25 cellular contexts compared by ENCODE assay signal in the genomic region with DNA sequence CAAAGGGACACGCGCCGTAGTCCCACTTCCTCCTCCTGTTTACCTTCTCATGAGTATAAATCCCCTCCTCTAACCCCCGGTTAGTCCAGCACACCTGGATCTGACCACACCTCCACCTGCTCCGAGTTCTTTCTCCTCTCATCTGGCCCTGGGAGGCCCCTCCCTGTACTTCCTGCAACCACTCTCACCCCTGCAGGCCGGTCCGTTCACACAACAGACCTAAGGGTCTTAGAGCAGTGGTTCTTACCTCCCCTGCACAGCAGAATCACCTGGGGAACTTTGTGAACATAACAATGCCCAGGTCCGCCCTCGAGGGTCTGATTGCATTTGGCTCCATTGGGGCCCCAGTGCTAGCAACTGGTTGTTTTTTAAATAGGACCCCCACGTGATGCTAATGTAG. TPM values are rescaled to one million over a fixed set of nuclear protein-coding genes. Genes with fewer than 3 reads are reported as not detected.
DNase-seq lines count a peak whose midpoint lies in the region; ATAC-seq and TF ChIP-seq lines count a peak whose summit lies in the region.
"Had no signal": no experiment of that assay in that cellular context is flagged by ENCODE, and none has a peak within 500 bp of the region (broad histone marks: within the 10 kb centered on the region; RNA-seq: fewer than 3 reads in every experiment).

No MANE protein-coding gene starts in this region.

- H3K27me3 Mint-ChIP-seq in activated CD8-positive, alpha-beta T cell treated with anti-CD3 and anti-CD28 coated beads for 36 hours: peaks cover 4% of the 10 kb centered on the region

- no peaks in the 10 kb centered on the region; the same call in 1 of the 2 replicates for H3K27me3 ChIP-seq in IMR-90 (ENCODE audit: control insufficient read depth, insufficient read depth, low read length)
- H3K27me3 ChIP-seq: adrenal gland; BLaER1 treated with 17β-estradiol and CSF1 and Interleukin-3, amounts not matched to agents 10 nM and 100 nM; cardiac muscle cell had no signal

- H3K4me3 ChIP-seq in IMR-90 (ENCODE audit: insufficient read depth, low read depth, low read length) (no peak overlapping the region), mucosa of descending colon (no peak overlapping the region)
- H3K4me3 ChIP-seq: adrenal gland; BLaER1 treated with 17β-estradiol and CSF1 and Interleukin-3, amounts not matched to agents 10 nM and 100 nM; cardiac muscle cell; esophagus muscularis mucosa; upper lobe of right lung had no signal

- dilution Hi-C loops in IMR-90 (cut with HindIII; ENCODE audit: low sequenced_read_pairs, unreplicated experiment): no loop called here

- H4K20me1 ChIP-seq in IMR-90 (ENCODE audit: insufficient read depth, low read length): no peaks in the 10 kb centered on the region
- H4K20me1 ChIP-seq: BLaER1 treated with 17β-estradiol and CSF1 and Interleukin-3, amounts not matched to agents 10 nM and 100 nM had no signal

- no peak overlapping the region for H2AK9ac ChIP-seq in IMR-90 (replicated peaks; ENCODE audit: low read depth, low read length, poor library complexity)

- H3K9me3 Mint-ChIP-seq in activated CD8-positive, alpha-beta T cell treated with anti-CD3 and anti-CD28 coated beads for 36 hours: no peaks in the 10 kb centered on the region
- H3K9me3 Mint-ChIP-seq: activated T-helper 17 cell treated with anti-CD3 and anti-CD28 coated beads, Interleukin-2, amount 50 U/mL, for 72 hours; natural killer cell treated with Interleukin-12 subunit alpha and Interleukin-12 subunit beta and Interleukin-15 and Interleukin-18, amount 100 ng/mL, for 72 hours; stimulated activated naive CD8-positive, alpha-beta T cell treated with anti-CD3 and anti-CD28 coated beads, Interleukin-15, Interleukin-2, amounts not matched to agents 100 ng/mL and 50 ng/mL, for 24 hours; T-cell had no signal

- ATAC-seq in IMR-90 (ENCODE audit: low read depth): no peak
- ATAC-seq in activated CD8-positive, alpha-beta T cell treated with anti-CD3 and anti-CD28 coated beads for 36 hours: peak; percentile 14
- peak; percentile 40 for ATAC-seq in mucosa of descending colon
- ATAC-seq: activated T-helper 17 cell treated with anti-CD3 and anti-CD28 coated beads, Interleukin-2, amount 50 U/mL, for 72 hours; natural killer cell treated with Interleukin-12 subunit alpha and Interleukin-12 subunit beta and Interleukin-15 and Interleukin-18, amount 100 ng/mL, for 72 hours; upper lobe of right lung had no signal

- H3K9ac ChIP-seq in IMR-90 (ENCODE audit: low read depth, low read length): no peak overlapping the region
- H3K9ac ChIP-seq: BLaER1 treated with 17β-estradiol and CSF1 and Interleukin-3, amounts not matched to agents 10 nM and 100 nM had no signal

- H2BK20ac ChIP-seq in IMR-90 (ENCODE audit: low read depth, low read length): no peak overlapping the region

- H3K4me1 ChIP-seq in IMR-90 (ENCODE audit: control insufficient read depth, insufficient read depth, low read length) (no peaks in the 10 kb centered on the region; the same call in 1 of the 2 replicates), mucosa of descending colon (ENCODE audit: low read depth) (no peaks in the 10 kb centered on the region)
- H3K4me1 ChIP-seq: adrenal gland, upper lobe of right lung had no signal

- no peak for TF ChIP-seq POLR2A in IMR-90 (IDR thresholded peaks at IDR 0.05; ENCODE audit: low read depth, low read length)

- H3K18ac ChIP-seq in IMR-90 (ENCODE audit: low read depth, low read length): no peak overlapping the region

- H4K8ac ChIP-seq in IMR-90 (ENCODE audit: low read depth in 2 of 2, low read length in 2 of 2): no peak overlapping the region

- H3K36me3 Mint-ChIP-seq in activated CD8-positive, alpha-beta T cell treated with anti-CD3 and anti-CD28 coated beads for 36 hours (ENCODE audit: low read depth): no peaks in the 10 kb centered on the region
- H3K36me3 Mint-ChIP-seq: natural killer cell treated with Interleukin-12 subunit alpha and Interleukin-12 subunit beta and Interleukin-15 and Interleukin-18, amount 100 ng/mL, for 72 hours; T-cell had no signal

- WGBS in IMR-90 (ENCODE audit: extremely low coverage in 2 of 2, insufficient read length in 1 of 2), 2 experiments: 20% methylated on average over 4 of the region's 10 CpGs; no CpG with 5 or more reads in 1 of the 2 experiments

- H3K9me3 ChIP-seq in IMR-90 (ENCODE audit: control insufficient read depth, insufficient read depth, low read length) (no peaks in the 10 kb centered on the region), mucosa of descending colon (no peaks in the 10 kb centered on the region)
- H3K9me3 ChIP-seq: adrenal gland, esophagus muscularis mucosa, upper lobe of right lung had no signal

- no peak overlapping the region for H3K23ac ChIP-seq in IMR-90 (ENCODE audit: low read depth, low read length)

- intact Hi-C loops in IMR-90 (cut with micrococcal nuclease): loop anchor here (10.0 kb wide), 1 partner anchor 569 kb away; no protein-coding TSS in a partner anchor
- intact Hi-C loops in activated CD8-positive, alpha-beta T cell treated with anti-CD3 and anti-CD28 coated beads for 36 hours (cut with micrococcal nuclease): loop anchor here (5.0 kb wide), 3 partner anchors 92 to 317 kb away; a partner anchor contains a TSS
- intact Hi-C loops in mucosa of descending colon (cut with DNase I, micrococcal nuclease): loop anchor here (5.0 kb wide), 1 partner anchor 317 kb away; a partner anchor contains a TSS

- H3K36me3 ChIP-seq in IMR-90 (ENCODE audit: control insufficient read depth, insufficient read depth, low read length) (no peaks in the 10 kb centered on the region), mucosa of descending colon (ENCODE audit: low read depth) (no peaks in the 10 kb centered on the region)
- H3K36me3 ChIP-seq: adrenal gland; BLaER1 treated with 17β-estradiol and CSF1 and Interleukin-3, amounts not matched to agents 10 nM and 100 nM; cardiac muscle cell; esophagus muscularis mucosa; upper lobe of right lung had no signal

- no peak overlapping the region for H2BK5ac ChIP-seq in IMR-90 (ENCODE audit: low read depth, low read length, poor library complexity, severe bottlenecking)

- no peak overlapping the region for H3K4me3 Mint-ChIP-seq in activated CD8-positive, alpha-beta T cell treated with anti-CD3 and anti-CD28 coated beads for 36 hours
- H3K4me3 Mint-ChIP-seq: activated T-helper 17 cell treated with anti-CD3 and anti-CD28 coated beads, Interleukin-2, amount 50 U/mL, for 72 hours; natural killer cell treated with Interleukin-12 subunit alpha and Interleukin-12 subunit beta and Interleukin-15 and Interleukin-18, amount 100 ng/mL, for 72 hours; stimulated activated naive CD8-positive, alpha-beta T cell treated with anti-CD3 and anti-CD28 coated beads, Interleukin-15, Interleukin-2, amounts not matched to agents 100 ng/mL and 50 ng/mL, for 24 hours; T-cell had no signal

- no peaks in the 10 kb centered on the region for H3K9me1 ChIP-seq in IMR-90 (ENCODE audit: insufficient read depth, low read length)

- H3K27ac Mint-ChIP-seq in activated CD8-positive, alpha-beta T cell treated with anti-CD3 and anti-CD28 coated beads for 36 hours: no peak overlapping the region
- H3K27ac Mint-ChIP-seq: activated T-helper 17 cell treated with anti-CD3 and anti-CD28 coated beads, Interleukin-2, amount 50 U/mL, for 72 hours; natural killer cell treated with Interleukin-12 subunit alpha and Interleukin-12 subunit beta and Interleukin-15 and Interleukin-18, amount 100 ng/mL, for 72 hours; stimulated activated naive CD8-positive, alpha-beta T cell treated with anti-CD3 and anti-CD28 coated beads, Interleukin-15, Interleukin-2, amounts not matched to agents 100 ng/mL and 50 ng/mL, for 24 hours; T-cell had no signal

- in situ Hi-C loops in IMR-90 (cut with MboI; ENCODE audit: low sequenced_read_pairs): loop anchor here (5.0 to 25.0 kb wide), 4 partner anchors 82 to 572 kb away; a partner anchor contains a TSS

- no peak overlapping the region for H3K56ac ChIP-seq in IMR-90 (ENCODE audit: extremely low read depth, insufficient read depth, low read length)

- H2AK5ac ChIP-seq in IMR-90 (ENCODE audit: low read depth, low read length): no peak overlapping the region

- no TSS peak for BruUV-seq in IMR-90 (replicated peaks; lab: Mats Ljungman, UMichigan)

- H3K4me2 ChIP-seq in IMR-90 (ENCODE audit: low read depth, low read length): no peak overlapping the region
- H3K4me2 ChIP-seq: BLaER1 treated with 17β-estradiol and CSF1 and Interleukin-3, amounts not matched to agents 10 nM and 100 nM had no signal

- DNase-seq in DMS53 (lab: John Stamatoyannopoulos, UW) (peak; percentile 66), DMS53 treated with DMSO at 0.1 percent for 48 hours (lab: John Stamatoyannopoulos, UW; ENCODE audit: unreplicated experiment) (no peak), IMR-90 (no peak), mucosa of descending colon (no peak), T-helper 1 cell (no peak), LoVo (ENCODE audit: low spot score) (no peak)
- DNase-seq in activated CD8-positive, alpha-beta T cell treated with anti-CD3 and anti-CD28 coated beads for 36 hours: peak; percentile 21
- no peak for DNase-seq in activated CD8-positive, alpha-beta memory T cell treated with anti-CD3 and anti-CD28 coated beads, Interleukin-2, amount 50 U/mL, for 4 hours
- DNase-seq: 8988T; activated CD4-positive, CD25-positive, alpha-beta regulatory T cell; adrenal gland; DND-41; MM.1S; NCI-H2171; stimulated activated CD4-positive, alpha-beta T cell treated with anti-CD3 and anti-CD28 coated beads, Interleukin-12 subunit alpha, Interleukin-12 subunit beta, amount 100 ng/mL, for 4 hours; T-cell; upper lobe of right lung had no signal

- no peaks in the 10 kb centered on the region for H3K79me1 ChIP-seq in IMR-90 (ENCODE audit: low read depth in 1 of 2, low read length in 2 of 2)

- H2BK15ac ChIP-seq in IMR-90 (ENCODE audit: low read depth, low read length): no peak overlapping the region

- no peak overlapping the region for H3K4ac ChIP-seq in IMR-90 (ENCODE audit: low read depth, low read length)

- H2BK120ac ChIP-seq in IMR-90 (ENCODE audit: low read depth, low read length): no peak overlapping the region

- peaks cover 2% of the 10 kb centered on the region for H3K4me1 Mint-ChIP-seq in activated CD8-positive, alpha-beta T cell treated with anti-CD3 and anti-CD28 coated beads for 36 hours (ENCODE audit: low read depth)
- H3K4me1 Mint-ChIP-seq: activated T-helper 17 cell treated with anti-CD3 and anti-CD28 coated beads, Interleukin-2, amount 50 U/mL, for 72 hours had no signal

- no peak overlapping the region for H4K5ac ChIP-seq in IMR-90 (ENCODE audit: low read depth, low read length)

- no peak for TF ChIP-seq RAD21 in IMR-90 (IDR thresholded peaks at IDR 0.05; ENCODE audit: low read length)

- POLR2A ChIA-PET in IMR-90 (lab: Charles Lee; ENCODE audit: unreplicated experiment): no interaction called here
- POLR2A ChIA-PET in activated CD8-positive, alpha-beta T cell treated with anti-CD3 and anti-CD28 coated beads for 36 hours (lab: Charles Lee): interaction anchor here (1.5 kb wide), 1 partner anchor 232 kb away, joined by 4 read pairs; a partner anchor contains a TSS

- H2AFZ ChIP-seq in IMR-90 (replicated peaks; ENCODE audit: low read length, poor library complexity): no peak overlapping the region

- TF ChIP-seq CTCF in IMR-90 (conservative IDR thresholded peaks at IDR 0.05; ENCODE audit: low read depth, low read length): no peak
- TF ChIP-seq CTCF in activated CD8-positive, alpha-beta T cell treated with anti-CD3 and anti-CD28 coated beads for 36 hours (IDR thresholded peaks at IDR 0.05): no peak
- no peak for TF ChIP-seq CTCF in mucosa of descending colon (IDR thresholded peaks at IDR 0.05)

- no peak overlapping the region for H4K91ac ChIP-seq in IMR-90 (ENCODE audit: insufficient read depth, low read depth, low read length)

- no peak overlapping the region for H3K14ac ChIP-seq in IMR-90 (replicated peaks; ENCODE audit: low read depth, low read length)

- H3K27ac ChIP-seq in IMR-90 (ENCODE audit: insufficient read depth, low read length): no peak overlapping the region
- H3K27ac ChIP-seq: adrenal gland; BLaER1 treated with 17β-estradiol and CSF1 and Interleukin-3, amounts not matched to agents 10 nM and 100 nM; cardiac muscle cell; esophagus muscularis mucosa; upper lobe of right lung had no signal

- CTCF ChIA-PET in IMR-90 (lab: Yijun Ruan, JAX): no interaction called here
- CTCF ChIA-PET in activated CD8-positive, alpha-beta T cell treated with anti-CD3 and anti-CD28 coated beads for 36 hours (lab: Charles Lee): interaction anchor here (1.5 kb wide), 1 partner anchor 314 kb away, joined by 4 read pairs; no protein-coding TSS in a partner anchor

RNA-seq across cellular contexts. Expression of a gene that starts 24.8 kb away (rescaled TPM):
- total RNA-seq in IMR-90 (2012; rRNA removed) (not detected in 2 replicates), mucosa of descending colon (under 1 TPM in 1 of 3 donors, not detected in 2; 0.60 TPM)
- polyA plus RNA-seq in IMR-90 (2012; rRNA removed): not detected in 2 replicates
- not detected in 2 replicates for polyA plus RNA-seq in IMR-90 (2012; cell fraction: cytosol; rRNA removed)
- polyA plus RNA-seq in IMR-90 (2012; cell fraction: nucleus; rRNA removed; ENCODE audit: low replicate concordance): not detected in 2 replicates
- total RNA-seq in activated CD8-positive, alpha-beta T cell treated with anti-CD3 and anti-CD28 coated beads for 36 hours: not detected
- total RNA-seq: activated CD8-positive, alpha-beta memory T cell treated with anti-CD3 and anti-CD28 coated beads for 36 hours; activated T-helper 17 cell treated with anti-CD3 and anti-CD28 coated beads, Interleukin-2, amount 50 U/mL, for 72 hours; adrenal gland; cardiac muscle cell; esophagus muscularis mucosa; natural killer cell treated with Interleukin-12 subunit alpha and Interleukin-12 subunit beta and Interleukin-15 and Interleukin-18, amount 100 ng/mL, for 72 hours; RPMI7951; T-cell; upper lobe of right lung had no signal
- polyA plus RNA-seq: cardiac muscle cell had no signal

RNA-seq across cellular contexts. Expression of a gene that starts 56.0 kb away (rescaled TPM):
- total RNA-seq in IMR-90 (2012; rRNA removed): 27.2 and 38.3 TPM in 2 replicates
- 51.2 and 55.5 TPM in 2 replicates for polyA plus RNA-seq in IMR-90 (2012; rRNA removed)
- 44.3 and 53.4 TPM in 2 replicates for polyA plus RNA-seq in IMR-90 (2012; cell fraction: cytosol; rRNA removed)
- 130 and 132 TPM in 2 replicates for polyA plus RNA-seq in IMR-90 (2012; cell fraction: nucleus; rRNA removed; ENCODE audit: low replicate concordance)
- total RNA-seq in activated CD8-positive, alpha-beta T cell treated with anti-CD3 and anti-CD28 coated beads for 36 hours: 10 to 100 TPM; 31.7 to 31.9 TPM
- 10 to 100 TPM; 24.1 to 41.0 (median 30.8) TPM for total RNA-seq in mucosa of descending colon

Comparison
In these comparisons a context has a peak if more than half of its experiments do, and no peak if none do; other contexts are left out.
1. DNase-seq: peak in DMS53 (single experiment) and activated CD8-positive, alpha-beta T cell treated with anti-CD3 and anti-CD28 coated beads for 36 hours (single experiment); none in DMS53 treated with DMSO at 0.1 percent for 48 hours (single experiment), IMR-90 (single experiment), mucosa of descending colon (0 of 3), T-helper 1 cell (0 of 5), LoVo (single experiment) and activated CD8-positive, alpha-beta memory T cell treated with anti-CD3 and anti-CD28 coated beads, Interleukin-2, amount 50 U/mL, for 4 hours (single experiment).